ENCODE assay signal across 24 cellular contexts in the genomic region with DNA sequence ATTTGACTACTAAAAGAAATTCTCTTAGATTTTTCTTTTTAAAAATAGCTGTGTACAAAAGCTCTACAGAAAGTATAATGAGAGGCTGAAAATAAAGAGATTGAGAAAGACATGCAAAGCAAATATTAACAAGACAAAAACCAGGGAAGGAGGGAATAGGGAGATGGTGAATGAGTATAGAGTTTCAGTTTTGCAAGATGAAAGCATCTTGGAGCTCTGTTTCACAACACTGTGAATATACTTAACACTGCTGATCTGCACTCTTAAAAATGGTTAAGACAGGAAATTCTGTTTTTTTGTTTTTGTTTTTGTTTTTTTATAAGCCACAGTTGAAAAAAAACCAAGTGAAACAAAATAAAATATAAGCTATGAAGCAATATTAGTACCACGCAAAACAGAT. TPM values are rescaled to one million over a fixed set of nuclear protein-coding genes. Genes with fewer than 3 reads are reported as not detected.
DNase-seq lines count a peak whose midpoint lies in the region; ATAC-seq and TF ChIP-seq lines count a peak whose summit lies in the region.
"Had no signal": no experiment of that assay in that cellular context is flagged by ENCODE, and none has a peak within 500 bp of the region (broad histone marks: within the 10 kb centered on the region; RNA-seq: fewer than 3 reads in every experiment).

No MANE protein-coding gene starts in this region.

- no peak overlapping the region for H3K9ac ChIP-seq in HUES48 (ENCODE audit: low read depth, low read length)
- H3K9ac ChIP-seq: KMS-11 had no signal

- TF ChIP-seq CTCF in fibroblast of villous mesenchyme (IDR thresholded peaks at IDR 0.05; ENCODE audit: insufficient read depth, low read depth, low read length) (no peak), spleen (IDR thresholded peaks at IDR 0.05 in 8 of 11, conservative IDR thresholded peaks at IDR 0.05 in 3 of 11) (no peak)

- H3K27ac ChIP-seq in HUES48 (ENCODE audit: low read depth, low read length) (peak overlapping the region; percentile 33), spleen (no peak overlapping the region)
- H3K27ac ChIP-seq: C4-2B, KMS-11 had no signal

- no peak for ATAC-seq in GM21576 (IDR thresholded peaks at IDR 0.05; ENCODE audit: unreplicated experiment)
- ATAC-seq: HepG2, PC-3 had no signal

- H3K4me3 ChIP-seq in HUES48 (ENCODE audit: low read depth, low read length), result no peak overlapping the region
- no peak overlapping the region for H3K4me3 ChIP-seq in fibroblast of villous mesenchyme (ENCODE audit: low read depth, low read length)
- H3K4me3 ChIP-seq in spleen, result no peak overlapping the region

- H3K4me1 ChIP-seq in HUES48 (ENCODE audit: control insufficient read depth, insufficient read depth, low read length) (peaks cover 6% of the 10 kb centered on the region), spleen (peaks cover 5 to 18% (median 10%) of the 10 kb centered on the region in 6 donors)

- DNase-seq in LHCN-M2 (ENCODE audit: low read depth) (peak; percentile 13), amniotic epithelial cell (ENCODE audit: low read depth) (peak; percentile 21), fibroblast of villous mesenchyme (ENCODE audit: low read depth) (peak; percentile 62), spleen (no peak), C1 segment of cervical spinal cord (lab: John Stamatoyannopoulos, UW) (no peak), germinal center (ENCODE audit: low spot score) (no peak)
- DNase-seq: ACHN, DMS79, HCEC 1CT, NCI-H1694 treated with DMSO at 0.1 percent for 48 hours, NCI-H2107, NCI-H226, NCI-H524, NCI-H82, PC-3, RPMI8226, SHP77 treated with DMSO at 0.1 percent for 48 hours, T-helper 1 cell had no signal

- H3K9me3 ChIP-seq in HUES48 (ENCODE audit: control insufficient read depth, insufficient read depth, low read length) (peaks cover 12% of the 10 kb centered on the region), spleen (no peaks in the 10 kb centered on the region)

- WGBS in spleen, 5 donors, result 0 to 87% (median 85%) methylated on average over 1 of the region's 1 CpG

- no peak for TF ChIP-seq POLR2A in spleen (IDR thresholded peaks at IDR 0.05)

- H3K36me3 ChIP-seq in HUES48 (ENCODE audit: control insufficient read depth, insufficient read depth, low read length), result peaks cover 24% of the 10 kb centered on the region; the same call in 1 of the 2 replicates
- peaks cover 0 to 25% (median 8%) of the 10 kb centered on the region in 6 donors for H3K36me3 ChIP-seq in spleen

- H3K27me3 ChIP-seq in HUES48 (ENCODE audit: control insufficient read depth, insufficient read depth, low read length), result no peaks in the 10 kb centered on the region
- no peaks in the 10 kb centered on the region for H3K27me3 ChIP-seq in spleen (replicated peaks in 1 of 7)

- intact Hi-C loops in spleen (cut with DNase I; ENCODE audit: low total_unique reads), result no loop called here

RNA-seq across cellular contexts. Expression of a gene that starts 5.5 kb away (rescaled TPM):
- total RNA-seq in LHCN-M2 (2014; rRNA removed) (32.4 and 38.1 TPM in 2 replicates), fibroblast of villous mesenchyme (18.0 and 27.2 TPM in 2 replicates), spleen (10 to 100 TPM; 12.0 to 23.1 (median 17.9) TPM)
- polyA plus RNA-seq in LHCN-M2 (2012), result 20.3 TPM
- 10 to 100 TPM; 28.0 to 34.7 (median 30.1) TPM for polyA plus RNA-seq in spleen

RNA-seq across cellular contexts. Expression of a gene that starts 42.8 kb away (rescaled TPM):
- total RNA-seq in LHCN-M2 (2014; rRNA removed) (8.8 and 11.0 TPM in 2 replicates), fibroblast of villous mesenchyme (0.97 and 1.7 TPM in 2 replicates), spleen (10 to 100 TPM; 37.1 to 85.7 (median 59.0) TPM)
- polyA plus RNA-seq in LHCN-M2 (2012), result 3.5 TPM
- polyA plus RNA-seq in spleen, result 10 to 100 TPM in 1 of 3 donors, 1 to 10 TPM in 2; 3.5 to 19.2 (median 6.6) TPM

RNA-seq across cellular contexts. Expression of a gene that starts 58.6 kb away (rescaled TPM):
- total RNA-seq in LHCN-M2 (2014; rRNA removed), result 14.6 and 15.6 TPM in 2 replicates
- 18.2 TPM for polyA plus RNA-seq in LHCN-M2 (2012)
- 0.86 and 2.9 TPM in 2 replicates for total RNA-seq in fibroblast of villous mesenchyme
- 1 to 10 TPM; 2.7 to 8.9 (median 4.7) TPM for total RNA-seq in spleen
- 1 to 10 TPM in 1 of 3 donors, under 1 TPM in 2; 0.80 to 1.6 (median 0.80) TPM for polyA plus RNA-seq in spleen
- total RNA-seq: HepG2, MCF 10A, PC-3 had no signal
- polyA plus RNA-seq: HepG2 had no signal

Comparison
In these comparisons a context has a peak if more than half of its experiments do, and no peak if none do; other contexts are left out.
1. DNase-seq: peak in LHCN-M2 (single experiment), amniotic epithelial cell (single experiment) and fibroblast of villous mesenchyme (single experiment); none in spleen (single experiment), C1 segment of cervical spinal cord (0 of 14) and germinal center (single experiment).